30 cellular contexts compared by ENCODE assay signal in the genomic region with DNA sequence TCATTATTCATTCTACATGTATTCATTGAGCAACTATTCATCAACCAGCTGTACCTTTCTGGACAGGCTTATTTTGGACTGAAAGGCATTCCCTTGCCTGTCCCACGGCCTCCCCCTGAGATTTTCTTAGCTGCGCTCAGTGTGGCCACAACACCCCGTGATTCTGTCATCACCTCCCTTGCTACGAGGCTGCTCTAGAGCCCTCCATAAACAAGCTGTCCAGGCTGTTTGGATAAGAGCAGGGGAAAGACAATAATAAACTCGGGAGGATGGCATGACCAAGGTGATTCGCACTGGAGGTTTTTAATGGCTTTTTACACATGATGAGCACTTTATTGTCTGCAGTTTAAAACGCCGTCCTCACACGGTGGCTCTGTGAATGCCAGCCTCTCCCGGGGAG.
DNase-seq lines count a peak whose midpoint lies in the region; ATAC-seq, FAIRE-seq and TF ChIP-seq lines count a peak whose summit lies in the region.
"Had no signal": no experiment of that assay in that cellular context is flagged by ENCODE, and none has a peak within 500 bp of the region (broad histone marks: within the 10 kb centered on the region; RNA-seq: fewer than 3 reads in every experiment).

No MANE protein-coding gene starts in this region.

- H3K4ac ChIP-seq in mesenchymal stem cell (ENCODE audit: low read depth in 1 of 2, low read length in 2 of 2): no peak overlapping the region

- FAIRE-seq in A549 (lab: Jason Lieb, UNC): no peak
- FAIRE-seq: endothelial cell of umbilical vein, GM18507, GM19239, TTC549 had no signal

- no peak overlapping the region for H2BK15ac ChIP-seq in mesenchymal stem cell (ENCODE audit: low read depth, poor library complexity, severe bottlenecking)

- no peak overlapping the region for H3K14ac ChIP-seq in mesenchymal stem cell (ENCODE audit: low read length in 2 of 2)

- H2BK120ac ChIP-seq in mesenchymal stem cell (ENCODE audit: low read depth, low read length): no peak overlapping the region

- 63% methylated on average over 10 of the region's 10 CpGs for WGBS in A549 (ENCODE audit: missing lambda C conversion rate)
- WGBS in mesenchymal stem cell: 53% methylated on average over 10 of the region's 10 CpGs

- H3K4me1 ChIP-seq in A549: peaks cover 78% of the 10 kb centered on the region
- H3K4me1 ChIP-seq in Panc1 (ENCODE audit: control insufficient read depth, insufficient read depth, low read length): peaks cover 18% of the 10 kb centered on the region
- peaks cover 18% of the 10 kb centered on the region for H3K4me1 ChIP-seq in mesenchymal stem cell (ENCODE audit: control insufficient read depth, insufficient read depth, low read depth, low read length)

- H2AFZ ChIP-seq in mesenchymal stem cell (ENCODE audit: low read depth, low read length): no peak overlapping the region

- no peak for TF ChIP-seq CTCF in A549 (IDR thresholded peaks at IDR 0.05)
- no peak for TF ChIP-seq CTCF in Panc1 (IDR thresholded peaks at IDR 0.05)

- DNase-seq in A549 (ENCODE audit: low read depth in 1 of 2, low spot score in 1 of 2) (no peak), Panc1 (ENCODE audit: low read depth, low spot score) (no peak), Right ventricle myocardium superior (no peak), mesenchymal stem cell (peak; percentile 51), glomerular visceral epithelial cell (ENCODE audit: extremely low spot score) (no peak), NCI-H748 (lab: John Stamatoyannopoulos, UW; ENCODE audit: unreplicated experiment) (no peak), occipital lobe (lab: John Stamatoyannopoulos, UW) (no peak)
- DNase-seq: 8988T; activated CD4-positive, alpha-beta memory T cell treated with anti-CD3 and anti-CD28 coated beads, Interleukin-2, amount 10 ng/mL, durations not matched to agents 7 days and 5 days; activated CD4-positive, alpha-beta T cell treated with anti-CD3 and anti-CD28 coated beads for 1 hour; activated CD8-positive, alpha-beta memory T cell treated with anti-CD3 and anti-CD28 coated beads, Interleukin-2, amount 50 U/mL, for 48 hours; activated naive CD4-positive, alpha-beta T cell treated with anti-CD3 and anti-CD28 coated beads, Interleukin-2, amount 50 U/mL, for 16 hours; gastrocnemius medialis; H7; KG1; naive thymus-derived CD4-positive, alpha-beta T cell; NCI-H1105; NCI-H187 treated with DMSO at 0.1 percent for 48 hours; NCI-H2171 treated with DMSO at 0.1 percent for 48 hours; NCI-H510A treated with DMSO at 0.1 percent for 48 hours; stimulated activated naive CD4-positive, alpha-beta T cell treated with Interleukin-2 at 50 U/mL for 16 hours; T-helper 17 cell; testis; uterus had no signal

- peak overlapping the region in 1 of 2 experiments; percentile 50 for H2BK12ac ChIP-seq in mesenchymal stem cell (ENCODE audit: low read length in 2 of 2)

- TF ChIP-seq RAD21 in A549 (conservative IDR thresholded peaks at IDR 0.05 in 1 of 2, IDR thresholded peaks at IDR 0.05 in 1 of 2): no peak

- peaks cover 19% of the 10 kb centered on the region for H3K79me1 ChIP-seq in mesenchymal stem cell (replicated peaks; ENCODE audit: low read length, poor library complexity, severe bottlenecking)

- peak overlapping the region; percentile 50 for H3K4me2 ChIP-seq in A549
- peak overlapping the region; percentile 23 for H3K4me2 ChIP-seq in mesenchymal stem cell (ENCODE audit: low read length, poor library complexity, severe bottlenecking)

- intact Hi-C loops in Panc1 (cut with micrococcal nuclease; ENCODE audit: unreplicated experiment): loop anchor here (10.0 kb wide), 1 partner anchor 139 kb away; a partner anchor contains a TSS
- intact Hi-C loops in Right ventricle myocardium superior (cut with DNase I): loop anchor here (10.0 kb wide), 1 partner anchor 129 kb away; no protein-coding TSS in a partner anchor

- BruUV-seq in Panc1 (replicated peaks; lab: Mats Ljungman, UMichigan): no TSS peak

- ATAC-seq in A549 (no peak), Panc1 (no peak), Right ventricle myocardium superior (ENCODE audit: poor library complexity) (peak; percentile 75), HG02571 (IDR thresholded peaks at IDR 0.05; ENCODE audit: unreplicated experiment) (no peak)
- ATAC-seq: gastrocnemius medialis; naive thymus-derived CD4-positive, alpha-beta T cell; T-helper 17 cell had no signal

- H3K9me3 ChIP-seq in A549: no peaks in the 10 kb centered on the region
- H3K9me3 ChIP-seq in Panc1 (ENCODE audit: control insufficient read depth, insufficient read depth, low read depth, low read length): no peaks in the 10 kb centered on the region
- H3K9me3 ChIP-seq in mesenchymal stem cell (ENCODE audit: control insufficient read depth, low read length): no peaks in the 10 kb centered on the region
- H3K9me3 ChIP-seq: gastrocnemius medialis, testis, uterus had no signal

- H3K18ac ChIP-seq in mesenchymal stem cell (ENCODE audit: low read depth in 1 of 2, low read length in 2 of 2): no peak overlapping the region

- no peak overlapping the region for H4K91ac ChIP-seq in mesenchymal stem cell (ENCODE audit: low read length)

- CTCF ChIA-PET in A549 (lab: Yijun Ruan, JAX): interaction anchor here (1.5 to 3.0 kb wide), 2 partner anchors 10 to 221 kb away, joined by 3 to 11 read pairs; no protein-coding TSS in a partner anchor
- CTCF ChIA-PET in Panc1 (lab: Charles Lee): no interaction called here

- POLR2A ChIA-PET in A549 (lab: Yijun Ruan, JAX) (no interaction called here), Panc1 (lab: Charles Lee) (interaction anchor here (0.6 to 0.7 kb wide), 2 partner anchors 61 to 84 kb away, joined by 3 to 5 read pairs; no protein-coding TSS in a partner anchor)

- no peak for TF ChIP-seq POLR2A in A549 (IDR thresholded peaks at IDR 0.05; ENCODE audit: low read length)

- H3K36me3 ChIP-seq in Panc1 (ENCODE audit: control insufficient read depth, insufficient read depth, low read length) (no peaks in the 10 kb centered on the region), mesenchymal stem cell (ENCODE audit: control insufficient read depth in 1 of 2, insufficient read depth in 2 of 2, low read depth in 1 of 2, low read length in 2 of 2) (no peaks in the 10 kb centered on the region)
- H3K36me3 ChIP-seq: gastrocnemius medialis, uterus had no signal

- peak overlapping the region; percentile 66 for H4K8ac ChIP-seq in mesenchymal stem cell (ENCODE audit: low read length)

- H3K4me3 ChIP-seq in A549 (no peak overlapping the region), Panc1 (ENCODE audit: low read depth in 2 of 2, low read length in 2 of 2) (no peak overlapping the region), mesenchymal stem cell (ENCODE audit: insufficient read depth in 1 of 2, low read depth in 1 of 2, low read length in 2 of 2) (no peak overlapping the region)
- H3K4me3 ChIP-seq: gastrocnemius medialis, skin epidermis, testis, uterus had no signal

- no peak for TF ChIP-seq EP300 in A549 (IDR thresholded peaks at IDR 0.05)

- H3K9ac ChIP-seq in mesenchymal stem cell (ENCODE audit: low read length): no peak overlapping the region

- H3K27ac ChIP-seq in A549 (peak overlapping the region; percentile 49 to 51; a peak in 4 of 6 replicates), Panc1 (ENCODE audit: low read length) (peak overlapping the region; percentile 54; the same call in 1 of the 2 replicates), mesenchymal stem cell (ENCODE audit: low read length, poor library complexity, severe bottlenecking) (no peak overlapping the region)
- H3K27ac ChIP-seq: gastrocnemius medialis, skin epidermis, testis, uterus had no signal

- in situ Hi-C loops in Panc1 (cut with HindIII; ENCODE audit: low pct_unique_long_range_greater_than_20kb, low sequenced_read_pairs): no loop called here

- H3K23ac ChIP-seq in mesenchymal stem cell (ENCODE audit: low read length in 2 of 2): no peak overlapping the region

- H3K27me3 ChIP-seq in Panc1 (ENCODE audit: control insufficient read depth, insufficient read depth, low read length): no peaks in the 10 kb centered on the region
- H3K27me3 ChIP-seq in mesenchymal stem cell (ENCODE audit: control insufficient read depth in 1 of 2, insufficient read depth in 1 of 2, low read length in 2 of 2): no peaks in the 10 kb centered on the region
- H3K27me3 ChIP-seq: gastrocnemius medialis, testis, uterus had no signal

- no peak overlapping the region for H2AK5ac ChIP-seq in mesenchymal stem cell (ENCODE audit: low read length, severe bottlenecking)

- H2BK5ac ChIP-seq in mesenchymal stem cell (ENCODE audit: low read depth, low read length, poor library complexity, severe bottlenecking): no peak overlapping the region

TF ChIP-seq in A549, 52 proteins besides CTCF, POLR2A, EP300 and RAD21 (continues in another document):
- TF ChIP-seq FOSL2 (IDR thresholded peaks at IDR 0.05) (no peak), FOSL2 (CRISPR knock-in tag; IDR thresholded peaks at IDR 0.05) (no peak), ZNF302 (CRISPR knock-in tag; IDR thresholded peaks at IDR 0.05) (no peak), ZSCAN20 (CRISPR knock-in tag; IDR thresholded peaks at IDR 0.05) (no peak), ZFP36 (IDR thresholded peaks at IDR 0.05; ENCODE audit: borderline replicate concordance, partially characterized antibody) (no peak)
- TF ChIP-seq, protein P1, sequence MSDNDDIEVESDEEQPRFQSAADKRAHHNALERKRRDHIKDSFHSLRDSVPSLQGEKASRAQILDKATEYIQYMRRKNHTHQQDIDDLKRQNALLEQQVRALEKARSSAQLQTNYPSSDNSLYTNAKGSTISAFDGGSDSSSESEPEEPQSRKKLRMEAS (IDR thresholded peaks at IDR 0.05): no peak
- TF ChIP-seq, protein P2, sequence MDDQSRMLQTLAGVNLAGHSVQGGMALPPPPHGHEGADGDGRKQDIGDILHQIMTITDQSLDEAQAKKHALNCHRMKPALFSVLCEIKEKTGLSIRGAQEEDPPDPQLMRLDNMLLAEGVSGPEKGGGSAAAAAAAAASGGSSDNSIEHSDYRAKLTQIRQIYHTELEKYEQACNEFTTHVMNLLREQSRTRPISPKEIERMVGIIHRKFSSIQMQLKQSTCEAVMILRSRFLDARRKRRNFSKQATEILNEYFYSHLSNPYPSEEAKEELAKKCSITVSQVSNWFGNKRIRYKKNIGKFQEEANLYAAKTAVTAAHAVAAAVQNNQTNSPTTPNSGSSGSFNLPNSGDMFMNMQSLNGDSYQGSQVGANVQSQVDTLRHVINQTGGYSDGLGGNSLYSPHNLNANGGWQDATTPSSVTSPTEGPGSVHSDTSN (IDR thresholded peaks at IDR 0.05): no peak
- TF ChIP-seq, protein P3, sequence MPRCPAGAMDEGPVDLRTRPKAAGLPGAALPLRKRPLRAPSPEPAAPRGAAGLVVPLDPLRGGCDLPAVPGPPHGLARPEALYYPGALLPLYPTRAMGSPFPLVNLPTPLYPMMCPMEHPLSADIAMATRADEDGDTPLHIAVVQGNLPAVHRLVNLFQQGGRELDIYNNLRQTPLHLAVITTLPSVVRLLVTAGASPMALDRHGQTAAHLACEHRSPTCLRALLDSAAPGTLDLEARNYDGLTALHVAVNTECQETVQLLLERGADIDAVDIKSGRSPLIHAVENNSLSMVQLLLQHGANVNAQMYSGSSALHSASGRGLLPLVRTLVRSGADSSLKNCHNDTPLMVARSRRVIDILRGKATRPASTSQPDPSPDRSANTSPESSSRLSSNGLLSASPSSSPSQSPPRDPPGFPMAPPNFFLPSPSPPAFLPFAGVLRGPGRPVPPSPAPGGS (IDR thresholded peaks at IDR 0.05): no peak
